ENCODE assay signal across 29 cellular contexts in genomic region chrX:124530803-124531202, GRCh38.
"Had no signal": no experiment of that assay in that cellular context is flagged by ENCODE, and none has a peak within 500 bp of the region (broad histone marks: within the 10 kb centered on the region; RNA-seq: fewer than 3 reads in every experiment).

No MANE protein-coding gene starts in this region.

- H3K27ac Mint-ChIP-seq: effector memory CD8-positive, alpha-beta T cell; immature natural killer cell; memory B cell; natural killer cell; progenitor cell of endocrine pancreas; stimulated activated effector memory CD8-positive, alpha-beta T cell treated with anti-CD3 and anti-CD28 coated beads, Interleukin-12 subunit alpha, Interleukin-12 subunit beta, amount 100 ng/mL, for 72 hours had no signal

- H3K36me3 Mint-ChIP-seq: memory B cell; natural killer cell; stimulated activated effector memory CD8-positive, alpha-beta T cell treated with anti-CD3 and anti-CD28 coated beads, Interleukin-12 subunit alpha, Interleukin-12 subunit beta, amount 100 ng/mL, for 72 hours had no signal

- H3K27me3 Mint-ChIP-seq: effector memory CD8-positive, alpha-beta T cell; memory B cell had no signal

- H3K4me1 ChIP-seq: gastroesophageal sphincter, heart right ventricle, lower lobe of right lung, parathyroid adenoma, sigmoid colon, stomach, thyroid gland, vagina had no signal

- H3K36me3 ChIP-seq: esophagus squamous epithelium, gastroesophageal sphincter, heart right ventricle, lower lobe of right lung, neutrophil, sigmoid colon, stomach, thyroid gland, vagina had no signal

- H3K27ac ChIP-seq: esophagus squamous epithelium, gastroesophageal sphincter, heart right ventricle, lower lobe of right lung, neutrophil, parathyroid adenoma, sigmoid colon, stomach, thyroid gland, vagina had no signal

- H3K4me3 Mint-ChIP-seq: effector memory CD8-positive, alpha-beta T cell; immature natural killer cell; memory B cell; natural killer cell; neural crest cell; stimulated activated effector memory CD8-positive, alpha-beta T cell treated with anti-CD3 and anti-CD28 coated beads, Interleukin-12 subunit alpha, Interleukin-12 subunit beta, amount 100 ng/mL, for 72 hours had no signal

- H3K4me1 Mint-ChIP-seq: immature natural killer cell; memory B cell; natural killer cell; stimulated activated effector memory CD8-positive, alpha-beta T cell treated with anti-CD3 and anti-CD28 coated beads, Interleukin-12 subunit alpha, Interleukin-12 subunit beta, amount 100 ng/mL, for 72 hours had no signal

- DNase-seq: cortex of kidney; effector memory CD8-positive, alpha-beta T cell; erythroblast; esophagus squamous epithelium; glutamatergic neuron; heart right ventricle; immature natural killer cell; islet precursor cell; kidney glomerular epithelial cell; left colon; left ventricle myocardium superior; lower lobe of right lung; natural killer cell; right cardiac atrium; sigmoid colon; stimulated activated CD4-positive, alpha-beta T cell treated with anti-CD3 and anti-CD28 coated beads, Interleukin-2, amount 100 ng/mL, for 24 hours; stimulated activated CD4-positive, alpha-beta T cell treated with anti-CD3 and anti-CD28 coated beads, Interleukin-4, amount 100 ng/mL, for 24 hours; stimulated activated naive CD4-positive, alpha-beta T cell treated with Interleukin-2 at 50 U/mL for 16 hours; stomach; thyroid gland; trophoblast cell had no signal

- H3K9me3 ChIP-seq: esophagus squamous epithelium, gastroesophageal sphincter, heart right ventricle, lower lobe of right lung, neutrophil, sigmoid colon, stomach, thyroid gland, vagina had no signal

- H3K27me3 ChIP-seq: esophagus squamous epithelium, gastroesophageal sphincter, heart right ventricle, neutrophil, sigmoid colon, stomach, thyroid gland, vagina had no signal

- ATAC-seq: effector memory CD8-positive, alpha-beta T cell; gastroesophageal sphincter; heart right ventricle; left colon; left ventricle myocardium superior; lower lobe of right lung; natural killer cell; right cardiac atrium; stimulated activated effector memory CD8-positive, alpha-beta T cell treated with anti-CD3 and anti-CD28 coated beads, Interleukin-12 subunit alpha, Interleukin-12 subunit beta, amount 100 ng/mL, for 72 hours had no signal

- H3K4me3 ChIP-seq: esophagus squamous epithelium, gastroesophageal sphincter, heart right ventricle, lower lobe of right lung, sigmoid colon, stomach, thyroid gland, vagina had no signal

- H3K9me3 Mint-ChIP-seq: effector memory CD8-positive, alpha-beta T cell; immature natural killer cell; memory B cell; natural killer cell; stimulated activated effector memory CD8-positive, alpha-beta T cell treated with anti-CD3 and anti-CD28 coated beads, Interleukin-12 subunit alpha, Interleukin-12 subunit beta, amount 100 ng/mL, for 72 hours had no signal
